Comparison of ENCODE assay signal across 1 cellular context in genomic region chr11:94544832-94545640, GRCh38.
TF ChIP-seq lines count a peak whose summit lies in the region.

No MANE protein-coding gene starts in this region.

TF ChIP-seq in HepG2, 621 proteins besides CTCF, POLR2A, EP300 and RAD21:
- TF ChIP-seq IKZF4 (CRISPR knock-in tag; IDR thresholded peaks at IDR 0.05; ENCODE audit: borderline replicate concordance, low read depth, not compliant biosample characterization) = no peak
- TF ChIP-seq FOXP1 (IDR thresholded peaks at IDR 0.05) = no peak
- TF ChIP-seq FOXP1 (CRISPR knock-in tag; IDR thresholded peaks at IDR 0.05) = no peak
- no peak for TF ChIP-seq XBP1 (CRISPR knock-in tag; IDR thresholded peaks at IDR 0.05)
- TF ChIP-seq TRAFD1 (CRISPR knock-in tag; IDR thresholded peaks at IDR 0.05; ENCODE audit: borderline replicate concordance) = no peak
- no peak for TF ChIP-seq CHCHD3 (CRISPR knock-in tag; IDR thresholded peaks at IDR 0.05)
- no peak for TF ChIP-seq ZFP37 (CRISPR knock-in tag; IDR thresholded peaks at IDR 0.05; ENCODE audit: borderline replicate concordance)
